ENCODE assay signal across 16 cellular contexts in the genomic region with DNA sequence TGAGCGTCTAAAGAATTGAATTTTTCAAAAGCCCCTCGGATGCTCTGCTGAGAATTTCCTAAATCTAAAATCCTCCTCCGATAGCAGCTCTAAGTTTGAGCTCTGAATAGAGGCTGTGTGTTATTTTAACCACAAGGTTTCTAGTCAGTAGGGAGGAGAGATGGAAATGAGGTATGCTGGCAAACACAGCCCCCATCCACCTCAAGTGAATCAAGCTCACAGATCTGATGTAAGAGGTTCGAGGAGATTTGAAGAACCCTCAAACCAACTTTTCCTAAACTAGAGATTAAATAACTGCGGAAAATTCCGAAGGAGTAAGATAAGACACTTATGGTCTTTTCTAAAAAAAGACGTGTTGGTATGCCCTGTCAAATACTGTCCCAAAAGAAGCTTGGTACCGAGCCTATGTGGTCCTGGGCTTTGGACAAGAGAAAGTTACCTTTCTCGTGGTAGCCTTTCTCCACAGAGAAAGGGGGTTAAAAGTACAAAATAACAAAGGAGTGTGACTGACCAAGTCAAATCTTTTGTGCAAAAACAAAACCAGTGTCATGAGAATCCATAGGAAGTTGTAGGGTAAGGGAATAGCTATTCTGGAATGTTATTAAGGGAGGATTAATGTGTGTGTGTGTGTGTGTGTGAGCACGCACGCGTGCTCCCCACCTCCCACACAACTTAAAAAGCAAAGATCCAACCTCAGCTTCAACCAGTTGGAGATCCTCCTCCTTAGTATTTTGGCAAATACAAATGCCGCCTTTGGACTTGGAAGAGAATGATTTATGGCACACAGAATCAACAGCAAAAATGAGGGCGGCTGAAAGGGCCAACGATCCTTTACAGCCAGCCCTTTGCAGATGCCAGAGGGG. TPM values are rescaled to one million over a fixed set of nuclear protein-coding genes. Genes with fewer than 3 reads are reported as not detected.
DNase-seq lines count a peak whose midpoint lies in the region; ATAC-seq, FAIRE-seq and TF ChIP-seq lines count a peak whose summit lies in the region.
"Had no signal": no experiment of that assay in that cellular context is flagged by ENCODE, and none has a peak within 500 bp of the region (broad histone marks: within the 10 kb centered on the region; RNA-seq: fewer than 3 reads in every experiment).

No MANE protein-coding gene starts in this region.

- POLR2A ChIA-PET in H1 (lab: Charles Lee; ENCODE audit: partially characterized antibody) = no interaction called here

- no peak for TF ChIP-seq POLR2A in H1 (IDR thresholded peaks at IDR 0.05; ENCODE audit: control extremely low read depth in 1 of 2, low read depth in 2 of 2, low read length in 2 of 2)

- peaks cover 14% of the 10 kb centered on the region for H3K9me3 Mint-ChIP-seq in nephron
- H3K9me3 Mint-ChIP-seq: activated CD4-positive, alpha-beta T cell treated with anti-CD3 and anti-CD28 coated beads, Interleukin-2, amount 10 ng/mL, durations not matched to agents 24 days and 14 days; activated naive CD8-positive, alpha-beta T cell treated with anti-CD3 and anti-CD28 coated beads, Interleukin-2, amount 10 ng/mL, durations not matched to agents 7 days and 5 days; activated T-cell treated with anti-CD3 and anti-CD28 coated beads, Interleukin-2, amount 50 U/mL, for 24 hours; CD4-positive, alpha-beta memory T cell had no signal

- peak overlapping the region; percentile 64; the same call in 1 of the 2 replicates for H2AFZ ChIP-seq in H1 (ENCODE audit: low read length)

- no peak overlapping the region for H3K23ac ChIP-seq in H1 (ENCODE audit: insufficient read length)

- intact Hi-C loops in cardiac septum (cut with DNase I) = no loop called here
- intact Hi-C loops in upper lobe of right lung (cut with DNase I) = no loop called here

- TF ChIP-seq CTCF in cardiac muscle cell (IDR thresholded peaks at IDR 0.05; ENCODE audit: low read depth, low read length) (no peak), H1 (IDR thresholded peaks at IDR 0.05; ENCODE audit: control extremely low read depth in 1 of 3, insufficient read depth in 1 of 3, low read depth in 1 of 3, low read length in 3 of 3) (no peak), nephron (IDR thresholded peaks at IDR 0.05; ENCODE audit: unreplicated experiment in 3 of 3) (no peak), upper lobe of right lung (IDR thresholded peaks at IDR 0.05) (no peak)

- FAIRE-seq in H1 (lab: Jason Lieb, UNC) = no peak
- FAIRE-seq: colon had no signal

- H3K79me2 ChIP-seq in H1 (ENCODE audit: control insufficient read depth in 1 of 2, insufficient read depth in 2 of 2, low read length in 2 of 2) = no peaks in the 10 kb centered on the region

- no peak overlapping the region for H2BK20ac ChIP-seq in H1 (ENCODE audit: low read length)

- ATAC-seq in upper lobe of right lung (peak; percentile 74), GM21423 (IDR thresholded peaks at IDR 0.05; ENCODE audit: unreplicated experiment) (no peak)
- ATAC-seq: esophagus mucosa had no signal

- DNase-seq in cardiac muscle cell (ENCODE audit: low read depth in 1 of 2, low spot score in 1 of 2) = peak; percentile 61 to 71
- no peak for DNase-seq in cardiac septum (ENCODE audit: low spot score)
- DNase-seq in H1 (ENCODE audit: low read depth in 1 of 2, low spot score in 2 of 2) = no peak
- DNase-seq in upper lobe of right lung = no peak
- no peak for DNase-seq in GDM1 (lab: John Stamatoyannopoulos, UW)
- DNase-seq in globus pallidus (ENCODE audit: low spot score) = no peak
- DNase-seq: activated CD4-positive, alpha-beta T cell treated with anti-CD3 and anti-CD28 coated beads, Interleukin-2, amount 10 ng/mL, durations not matched to agents 24 days and 14 days; activated naive CD8-positive, alpha-beta T cell treated with anti-CD3 and anti-CD28 coated beads, Interleukin-2, amount 10 ng/mL, durations not matched to agents 7 days and 5 days; activated T-cell treated with anti-CD3 and anti-CD28 coated beads, Interleukin-2, amount 50 U/mL, for 24 hours; CD4-positive, alpha-beta memory T cell; NCI-H187; stimulated activated CD4-positive, alpha-beta T cell treated with anti-CD3 and anti-CD28 coated beads, Interleukin-2, amount 100 ng/mL, for 24 hours had no signal

- no peak overlapping the region for H4K91ac ChIP-seq in H1 (replicated peaks; ENCODE audit: insufficient read length, low read length)

- H3K36me3 ChIP-seq in cardiac muscle cell (no peaks in the 10 kb centered on the region), H1 (ENCODE audit: control insufficient read depth in 2 of 4, insufficient read depth in 4 of 4, low read length in 3 of 4) (no peaks in the 10 kb centered on the region), upper lobe of right lung (no peaks in the 10 kb centered on the region)

- no peaks in the 10 kb centered on the region for H3K79me1 ChIP-seq in H1 (ENCODE audit: low read depth, low read length)

- H3K27me3 Mint-ChIP-seq in nephron (ENCODE audit: low read depth) = peaks cover 12% of the 10 kb centered on the region

- H3K27me3 ChIP-seq in cardiac muscle cell (no peaks in the 10 kb centered on the region), H1 (replicated peaks in 1 of 4; ENCODE audit: control insufficient read depth in 3 of 4, extremely low read depth in 1 of 4, insufficient read depth in 3 of 4, low read length in 3 of 4) (no peaks in the 10 kb centered on the region), upper lobe of right lung (no peaks in the 10 kb centered on the region)

- H3K4ac ChIP-seq in H1 (replicated peaks; ENCODE audit: insufficient read length, low read depth, low read length) = no peak overlapping the region

- peak overlapping the region; percentile 90 for H3K27ac ChIP-seq in cardiac muscle cell
- H3K27ac ChIP-seq in H1 (ENCODE audit: low read depth, low read length) = no peak overlapping the region
- H3K27ac ChIP-seq in upper lobe of right lung = no peak overlapping the region

- peak overlapping the region; percentile 86 to 98 (median 96) for H3K27ac Mint-ChIP-seq in nephron
- H3K27ac Mint-ChIP-seq: activated CD4-positive, alpha-beta T cell treated with anti-CD3 and anti-CD28 coated beads, Interleukin-2, amount 10 ng/mL, durations not matched to agents 24 days and 14 days; activated naive CD8-positive, alpha-beta T cell treated with anti-CD3 and anti-CD28 coated beads, Interleukin-2, amount 10 ng/mL, durations not matched to agents 7 days and 5 days; activated T-cell treated with anti-CD3 and anti-CD28 coated beads, Interleukin-2, amount 50 U/mL, for 24 hours; CD4-positive, alpha-beta memory T cell had no signal

- H3K9me3 ChIP-seq in cardiac muscle cell (ENCODE audit: low read depth) (no peaks in the 10 kb centered on the region), H1 (ENCODE audit: insufficient read depth in 2 of 2, low read depth in 1 of 2, low read length in 1 of 2) (no peaks in the 10 kb centered on the region), upper lobe of right lung (no peaks in the 10 kb centered on the region)

- H2AK5ac ChIP-seq in H1 (ENCODE audit: low read depth, low read length) = no peak overlapping the region

- no peak overlapping the region for H2BK12ac ChIP-seq in H1 (ENCODE audit: low read depth, low read length)

- CTCF ChIA-PET in H1 (lab: Charles Lee; ENCODE audit: partially characterized antibody) = interaction anchor here (0.6 to 1.4 kb wide), 3 partner anchors 9 to 91 kb away, joined by 3 to 6 read pairs (median 5); no protein-coding TSS in a partner anchor

- H3K4me1 ChIP-seq in cardiac muscle cell (ENCODE audit: low read depth) (peaks cover 34% of the 10 kb centered on the region), H1 (replicated peaks in 1 of 4; ENCODE audit: control insufficient read depth in 3 of 4, insufficient read depth in 4 of 4, low read length in 3 of 4) (peaks cover 0 to 3% (median 0%) of the 10 kb centered on the region in 4 experiments; a peak in 1 of 7 replicates), upper lobe of right lung (no peaks in the 10 kb centered on the region)

- H3K36me3 Mint-ChIP-seq in nephron (ENCODE audit: low read depth) = no peaks in the 10 kb centered on the region
- H3K36me3 Mint-ChIP-seq: activated naive CD8-positive, alpha-beta T cell treated with anti-CD3 and anti-CD28 coated beads, Interleukin-2, amount 10 ng/mL, durations not matched to agents 7 days and 5 days; CD4-positive, alpha-beta memory T cell had no signal

- 84% methylated on average over 15 of the region's 15 CpGs; no CpG with 5 or more reads in 1 of the 2 experiments for WGBS in H1 (ENCODE audit: extremely low coverage in 1 of 2, insufficient coverage in 1 of 2, insufficient read length in 1 of 2, insufficient replicate concordance in 2 of 2, low coverage in 1 of 2, low lambda C conversion rate in 2 of 2, missing lambda C conversion rate in 1 of 2), 2 experiments

- H4K20me1 ChIP-seq in H1 (replicated peaks in 1 of 2; ENCODE audit: control insufficient read depth in 1 of 2, insufficient read depth in 2 of 2, low read length in 2 of 2) = no peaks in the 10 kb centered on the region

- no peak overlapping the region for H2BK15ac ChIP-seq in H1 (ENCODE audit: low read length)

- no peak overlapping the region for H4K8ac ChIP-seq in H1 (ENCODE audit: extremely low read depth, insufficient read depth, low read length)

- H3K4me3 Mint-ChIP-seq in nephron = peak overlapping the region; percentile 51 to 85 (median 77)
- H3K4me3 Mint-ChIP-seq: activated CD4-positive, alpha-beta T cell treated with anti-CD3 and anti-CD28 coated beads, Interleukin-2, amount 10 ng/mL, durations not matched to agents 24 days and 14 days; activated naive CD8-positive, alpha-beta T cell treated with anti-CD3 and anti-CD28 coated beads, Interleukin-2, amount 10 ng/mL, durations not matched to agents 7 days and 5 days; activated T-cell treated with anti-CD3 and anti-CD28 coated beads, Interleukin-2, amount 50 U/mL, for 24 hours; CD4-positive, alpha-beta memory T cell had no signal

- no peak overlapping the region for H2BK5ac ChIP-seq in H1 (ENCODE audit: low read depth, low read length)

- H3K9ac ChIP-seq in H1 (replicated peaks in 1 of 4; ENCODE audit: extremely low read depth in 1 of 4, low read depth in 3 of 4, low read length in 3 of 4) = no peak overlapping the region

- H3K14ac ChIP-seq in H1 (ENCODE audit: insufficient read length) = no peak overlapping the region

- H3K18ac ChIP-seq in H1 (ENCODE audit: extremely low read depth, low read length) = no peak overlapping the region

- no peaks in the 10 kb centered on the region for H3K23me2 ChIP-seq in H1 (ENCODE audit: low read depth, low read length)

- no peak for TF ChIP-seq RAD21 in H1 (IDR thresholded peaks at IDR 0.05 in 1 of 2, conservative IDR thresholded peaks at IDR 0.05 in 1 of 2; ENCODE audit: low read depth in 2 of 2, low read length in 2 of 2)

- H3K56ac ChIP-seq in H1 (replicated peaks; ENCODE audit: insufficient read length, low read depth, low read length) = no peak overlapping the region

- H3K4me1 Mint-ChIP-seq in nephron = peaks cover 45% of the 10 kb centered on the region
- H3K4me1 Mint-ChIP-seq: activated naive CD8-positive, alpha-beta T cell treated with anti-CD3 and anti-CD28 coated beads, Interleukin-2, amount 10 ng/mL, durations not matched to agents 7 days and 5 days; CD4-positive, alpha-beta memory T cell had no signal

- H3K4me2 ChIP-seq in H1 (ENCODE audit: insufficient read depth in 1 of 2, low read depth in 2 of 2, low read length in 2 of 2) = no peak overlapping the region

- H4K5ac ChIP-seq in H1 (ENCODE audit: insufficient read length, low read depth, low read length) = no peak overlapping the region

- no peak overlapping the region for H2BK120ac ChIP-seq in H1 (replicated peaks; ENCODE audit: low read depth, low read length)

- H3K4me3 ChIP-seq in cardiac muscle cell = peak overlapping the region; percentile 31
- H3K4me3 ChIP-seq in H1 (ENCODE audit: extremely low read depth in 1 of 4, insufficient read depth in 2 of 4, low read depth in 3 of 4, low read length in 4 of 4) = no peak overlapping the region
- peak overlapping the region; percentile 12 for H3K4me3 ChIP-seq in upper lobe of right lung

- no peak for TF ChIP-seq EP300 in H1 (IDR thresholded peaks at IDR 0.05; ENCODE audit: borderline replicate concordance in 1 of 2, low read depth in 2 of 2, low read length in 2 of 2)

RNA-seq across cellular contexts. Expression of a gene that starts 56.2 kb away (rescaled TPM):
- total RNA-seq in cardiac muscle cell (36.7 and 44.3 TPM in 2 replicates), cardiac septum (19.3 TPM), upper lobe of right lung (67.6 TPM)
- polyA plus RNA-seq in cardiac muscle cell (17.2 and 23.3 TPM in 2 replicates), H1 (2011; rRNA removed) (0.56 and 0.75 TPM in 2 replicates)
- total RNA-seq in H1 (2021; fragmentation: NEBNext Ultra II Directional; extraction: Animal tissue kit (Norgen Biotek cat#: 25700)) = 2.9 and 5.2 TPM in 2 replicates
- 1.0 TPM for polyA plus RNA-seq in H1 (2011; cell fraction: cytosol; rRNA removed)
- polyA plus RNA-seq in H1 (2011; cell fraction: nucleus; rRNA removed) = 0.93 TPM
- 1.6 to 2.3 TPM (median 1.7 TPM) in 4 replicates for polyA plus RNA-seq in H1 (2012, experiment 1 of 2)
- polyA plus RNA-seq in H1 (2012, experiment 2 of 2) = 0.31 TPM
- polyA plus RNA-seq in H1 (2013, experiment 1 of 2) = 1.1 TPM
- polyA plus RNA-seq in H1 (2013, experiment 2 of 2) = 1.3 TPM
- 2.3 and 2.6 TPM in 2 replicates for polyA minus RNA-seq in H1 (2011; rRNA and poly(A)+ RNA removed)
- 1.9 TPM for polyA minus RNA-seq in H1 (2011; cell fraction: cytosol; rRNA and poly(A)+ RNA removed)
- polyA minus RNA-seq in H1 (2011; cell fraction: nucleus; rRNA and poly(A)+ RNA removed) = 1.5 TPM
- total RNA-seq: CD4-positive, alpha-beta memory T cell had no signal
- polyA plus RNA-seq: CD4-positive, alpha-beta memory T cell had no signal

Comparison
In these comparisons a context has a peak if more than half of its experiments do, and no peak if none do; other contexts are left out.
1. DNase-seq: peak in cardiac muscle cell (2 of 2); none in cardiac septum (single experiment), H1 (0 of 2), upper lobe of right lung (single experiment), GDM1 (single experiment) and globus pallidus (single experiment).
2. H3K4me3 ChIP-seq: peak in cardiac muscle cell (single experiment) and upper lobe of right lung (single experiment); none in H1 (0 of 4).